In the genomic region with DNA sequence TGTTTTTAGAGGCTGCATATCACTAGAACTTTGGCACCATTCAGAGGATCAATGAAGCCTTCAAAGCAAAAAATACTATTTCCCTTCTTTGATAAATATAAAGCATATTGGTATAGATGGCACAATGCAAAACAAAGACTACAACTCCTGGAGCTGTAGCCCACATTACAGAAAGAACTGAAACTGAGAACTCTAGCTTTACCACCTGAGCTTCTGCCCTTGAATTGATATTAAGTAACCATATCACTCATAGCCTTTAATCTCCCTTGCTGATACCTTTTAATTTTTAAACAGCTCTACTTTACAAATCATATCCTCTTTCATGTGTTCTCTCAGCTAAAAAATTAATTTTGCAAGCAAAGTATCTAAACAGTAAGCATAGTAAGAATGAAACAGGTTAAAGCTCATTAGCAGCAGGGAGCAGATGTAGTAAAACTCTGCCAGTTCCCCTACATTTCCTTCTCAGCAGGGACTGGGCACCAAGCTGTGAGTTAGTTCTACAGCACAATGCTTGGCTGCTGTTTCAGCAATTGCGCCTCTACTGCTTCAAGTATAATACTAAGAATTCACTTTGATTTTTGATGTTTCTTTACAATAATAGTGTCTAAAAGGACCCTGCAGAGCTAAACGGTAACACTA, we compare ENCODE assay signal across 10 cellular contexts.
DNase-seq lines count a peak whose midpoint lies in the region; ATAC-seq, FAIRE-seq and TF ChIP-seq lines count a peak whose summit lies in the region.
"Had no signal": no experiment of that assay in that cellular context is flagged by ENCODE, and none has a peak within 500 bp of the region (broad histone marks: within the 10 kb centered on the region; RNA-seq: fewer than 3 reads in every experiment).

No MANE protein-coding gene starts in this region.

- H3K9me3 ChIP-seq in neuronal stem cell (replicated peaks in 1 of 2; ENCODE audit: control insufficient read depth in 2 of 2, insufficient read depth in 1 of 2, low read depth in 1 of 2, low read length in 2 of 2), result no peaks in the 10 kb centered on the region

- H2BK5ac ChIP-seq in neuronal stem cell (ENCODE audit: low read length), result no peak overlapping the region

- FAIRE-seq in GM12892 (lab: Jason Lieb, UNC), result no peak

- no peak overlapping the region for H2BK12ac ChIP-seq in neuronal stem cell (ENCODE audit: low read length)

- ATAC-seq in GM19395 (IDR thresholded peaks at IDR 0.05; ENCODE audit: unreplicated experiment) (peak; percentile 80), HG02870 (IDR thresholded peaks at IDR 0.05; ENCODE audit: unreplicated experiment) (peak; percentile 42)
- ATAC-seq: T-helper 17 cell had no signal

- no peak overlapping the region for H3K27ac ChIP-seq in neuronal stem cell (replicated peaks; ENCODE audit: low read length)

- H3K36me3 ChIP-seq in neuronal stem cell (replicated peaks in 1 of 2; ENCODE audit: control insufficient read depth in 2 of 2, insufficient read depth in 2 of 2, low read length in 2 of 2), result no peaks in the 10 kb centered on the region

- no peak overlapping the region for H2BK15ac ChIP-seq in neuronal stem cell (ENCODE audit: low read length)

- H3K4me1 ChIP-seq in neuronal stem cell (ENCODE audit: control insufficient read depth in 2 of 2, insufficient read depth in 1 of 2, low read depth in 1 of 2, low read length in 2 of 2), result peaks cover 0 to 11% of the 10 kb centered on the region in 2 donors

- TF ChIP-seq POLR2A in erythroblast (IDR thresholded peaks at IDR 0.05; ENCODE audit: low read length) (no peak), GM12892 (IDR thresholded peaks at IDR 0.05; ENCODE audit: low read depth, low read length) (no peak)

- no peaks in the 10 kb centered on the region for H3K27me3 ChIP-seq in neuronal stem cell (ENCODE audit: control insufficient read depth in 3 of 3, insufficient read depth in 3 of 3, low read depth in 1 of 3, low read length in 3 of 3)

- no peak overlapping the region for H2BK120ac ChIP-seq in neuronal stem cell (ENCODE audit: low read depth, low read length)

- no peak overlapping the region for H3K9ac ChIP-seq in neuronal stem cell (ENCODE audit: low read depth, low read length, poor library complexity)

- no peak overlapping the region for H3K4ac ChIP-seq in neuronal stem cell (ENCODE audit: low read length)

- no peak overlapping the region for H2AK5ac ChIP-seq in neuronal stem cell (ENCODE audit: low read depth, low read length)

- intact Hi-C loops in posterior vena cava (cut with DNase I), result no loop called here

- WGBS in neuronal stem cell (ENCODE audit: extremely low coverage in 2 of 2, insufficient read length in 2 of 2, insufficient replicate concordance in 1 of 2), 2 donors, result no CpG with 5 or more reads among the region's 2 CpGs

- DNase-seq in NCI-H2081 (lab: John Stamatoyannopoulos, UW) (peak; percentile 38 to 90), neuronal stem cell (ENCODE audit: low spot score) (peak; percentile 42), erythroblast (lab: John Stamatoyannopoulos, UW) (no peak), GM12892 (ENCODE audit: insufficient read length) (no peak), posterior vena cava (ENCODE audit: low spot score) (no peak)
- no peak for DNase-seq in activated naive CD4-positive, alpha-beta T cell treated with anti-CD3 and anti-CD28 coated beads, Interleukin-2, amount 50 U/mL, for 16 hours
- DNase-seq: NCI-H187 treated with DMSO at 0.1 percent for 48 hours, T-helper 17 cell had no signal

- no peak overlapping the region for H4K8ac ChIP-seq in neuronal stem cell (ENCODE audit: low read depth, low read length)

- no peaks in the 10 kb centered on the region for H3K79me1 ChIP-seq in neuronal stem cell (ENCODE audit: low read depth, low read length)

- no peak overlapping the region for H3K18ac ChIP-seq in neuronal stem cell (ENCODE audit: low read length)

- H3K4me3 ChIP-seq in neuronal stem cell (ENCODE audit: low read length in 2 of 2), result no peak overlapping the region

- no peak overlapping the region for H2AFZ ChIP-seq in neuronal stem cell (ENCODE audit: low read length)

- H3K4me2 ChIP-seq in neuronal stem cell (ENCODE audit: insufficient read depth, low read length, poor library complexity, severe bottlenecking), result no peak overlapping the region

- H3K23ac ChIP-seq in neuronal stem cell (ENCODE audit: low read depth, low read length, poor library complexity), result no peak overlapping the region

- no peak overlapping the region for H3K14ac ChIP-seq in neuronal stem cell (ENCODE audit: low read length)

- no peak overlapping the region for H4K91ac ChIP-seq in neuronal stem cell (ENCODE audit: low read depth, low read length, poor library complexity)

Comparison
In these comparisons a context has a peak if more than half of its experiments do, and no peak if none do; other contexts are left out.
1. DNase-seq: peak in NCI-H2081 (2 of 2) and neuronal stem cell (single experiment); none in erythroblast (0 of 2), GM12892 (single experiment), posterior vena cava (single experiment) and activated naive CD4-positive, alpha-beta T cell treated with anti-CD3 and anti-CD28 coated beads, Interleukin-2, amount 50 U/mL, for 16 hours (single experiment).